2 cellular contexts compared by ENCODE assay signal in genomic region chr1:209688746-209689234, GRCh38.
A peak's percentile ranks its signal among the peaks of the same experiment; 100 is the strongest.
TF ChIP-seq lines count a peak whose summit lies in the region.

No MANE protein-coding gene starts in this region.

TF ChIP-seq in liver, 16 proteins besides CTCF, POLR2A, EP300 and RAD21:
- TF ChIP-seq NR2F2 (IDR thresholded peaks at IDR 0.05) = peak; percentile 42
- no peak for TF ChIP-seq FOXA1 (IDR thresholded peaks at IDR 0.05)
- no peak for TF ChIP-seq GABPA (IDR thresholded peaks at IDR 0.05 in 1 of 2, conservative IDR thresholded peaks at IDR 0.05 in 1 of 2)

TF ChIP-seq in HepG2, 621 proteins besides CTCF, POLR2A, EP300 and RAD21:
- TF ChIP-seq MYPOP (CRISPR knock-in tag; IDR thresholded peaks at IDR 0.05) = no peak
- TF ChIP-seq ZNF549 (CRISPR knock-in tag; IDR thresholded peaks at IDR 0.05) = no peak
- TF ChIP-seq KLF15 (CRISPR knock-in tag; IDR thresholded peaks at IDR 0.05; ENCODE audit: borderline replicate concordance) = no peak
- no peak for TF ChIP-seq ZNF546 (CRISPR knock-in tag; conservative IDR thresholded peaks at IDR 0.05)
- TF ChIP-seq HOXA9 (CRISPR knock-in tag; IDR thresholded peaks at IDR 0.05; ENCODE audit: borderline replicate concordance) = no peak
